9 cellular contexts compared by ENCODE assay signal in the genomic region with DNA sequence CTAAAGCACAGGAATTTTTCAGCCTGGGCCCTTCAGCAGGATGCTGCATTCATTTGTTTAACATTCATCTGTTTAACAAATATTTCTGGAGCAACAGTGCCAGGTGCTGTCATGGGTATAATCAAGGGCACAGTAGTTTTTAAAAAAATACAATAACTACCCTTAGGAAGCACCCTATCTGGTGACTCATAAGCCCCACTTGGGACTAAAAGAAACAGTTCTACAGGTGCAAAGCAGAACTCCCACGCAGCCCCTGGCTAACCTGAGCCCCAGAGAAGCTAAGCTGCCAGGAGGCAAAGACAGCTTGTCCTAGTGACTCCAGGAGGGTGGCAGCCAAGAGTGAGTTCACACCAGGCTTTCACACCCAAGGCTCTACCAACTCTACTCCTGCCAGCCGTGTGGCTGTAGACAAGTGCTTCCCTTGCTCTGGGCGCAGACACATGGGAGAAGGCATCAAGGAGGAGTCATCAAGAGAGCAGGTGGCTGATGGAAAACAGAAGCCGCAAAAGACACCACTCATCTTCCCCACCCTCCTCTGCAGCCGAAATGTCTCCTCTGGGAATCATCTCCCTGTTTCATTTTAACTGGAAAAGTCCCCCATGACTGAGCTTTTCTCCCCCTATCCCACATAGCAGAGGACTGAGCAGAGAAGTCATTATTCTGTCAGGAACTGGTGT. TPM values are rescaled to one million over a fixed set of nuclear protein-coding genes. Genes with fewer than 3 reads are reported as not detected.
DNase-seq lines count a peak whose midpoint lies in the region; ATAC-seq, FAIRE-seq and TF ChIP-seq lines count a peak whose summit lies in the region.
"Had no signal": no experiment of that assay in that cellular context is flagged by ENCODE, and none has a peak within 500 bp of the region (broad histone marks: within the 10 kb centered on the region; RNA-seq: fewer than 3 reads in every experiment).

No MANE protein-coding gene starts in this region.

- no peak overlapping the region for H4K5ac ChIP-seq in mesendoderm (ENCODE audit: low read length)

- H3K79me1 ChIP-seq in mesendoderm (ENCODE audit: low read length): peaks cover 8% of the 10 kb centered on the region

- H3K36me3 ChIP-seq in pancreas: no peaks in the 10 kb centered on the region
- no peaks in the 10 kb centered on the region for H3K36me3 ChIP-seq in mesendoderm (ENCODE audit: control insufficient read depth, insufficient read depth, low read length)
- no peaks in the 10 kb centered on the region for H3K36me3 ChIP-seq in tibial artery

- H3K9ac ChIP-seq in mesendoderm (ENCODE audit: low read length): no peak overlapping the region

- H3K4me1 ChIP-seq in pancreas (peaks cover 11 to 29% (median 22%) of the 10 kb centered on the region in 3 donors), mesendoderm (ENCODE audit: control insufficient read depth, low read depth, low read length) (peaks cover 6% of the 10 kb centered on the region), tibial artery (peaks cover 3 to 95% (median 36%) of the 10 kb centered on the region in 4 donors)

- H3K9me3 ChIP-seq in pancreas (no peaks in the 10 kb centered on the region), tibial artery (no peaks in the 10 kb centered on the region)

- no peak overlapping the region for H2AK5ac ChIP-seq in mesendoderm (ENCODE audit: low read length)

- no peak overlapping the region for H2BK15ac ChIP-seq in mesendoderm (replicated peaks; ENCODE audit: low read depth)

- WGBS in pancreas, 2 donors: 62 to 70% methylated on average over 5 of the region's 5 CpGs
- no CpG with 5 or more reads among the region's 5 CpGs for WGBS in mesendoderm (ENCODE audit: extremely low coverage, insufficient coverage, low lambda C conversion rate)

- no peak overlapping the region for H3K18ac ChIP-seq in mesendoderm (ENCODE audit: low read length)

- H3K4me2 ChIP-seq in mesendoderm (ENCODE audit: low read length): no peak overlapping the region

- H2BK5ac ChIP-seq in mesendoderm (ENCODE audit: low read length): no peak overlapping the region

- H3K27ac ChIP-seq in pancreas: peak overlapping the region; percentile 51 to 71 (median 56)
- no peak overlapping the region for H3K27ac ChIP-seq in mesendoderm (ENCODE audit: low read depth, low read length)
- H3K27ac ChIP-seq in tibial artery: peak overlapping the region in 1 of 2 donors; percentile 42

- peaks cover 2% of the 10 kb centered on the region for H3K79me2 ChIP-seq in mesendoderm (ENCODE audit: control insufficient read depth, insufficient read depth, low read length)

- DNase-seq in GM18507 (ENCODE audit: extremely low spot score, insufficient read length, low read depth) (no peak), NCI-H187 (lab: John Stamatoyannopoulos, UW) (peak; percentile 56 to 80), cerebellar cortex (ENCODE audit: low spot score) (peak; percentile 45), pancreas (peak in 3 of 6 donors; percentile 29 to 63 (median 56)), mesendoderm (no peak), tibial artery (no peak), AG20443 (ENCODE audit: low spot score) (no peak), sciatic nerve (ENCODE audit: low spot score) (no peak)

- H3K4me3 ChIP-seq in pancreas: no peak overlapping the region
- H3K4me3 ChIP-seq in mesendoderm (ENCODE audit: low read length): no peak overlapping the region
- no peak overlapping the region for H3K4me3 ChIP-seq in tibial artery

- no peak overlapping the region for H4K8ac ChIP-seq in mesendoderm (ENCODE audit: low read depth, low read length)

- H3K56ac ChIP-seq in mesendoderm (ENCODE audit: low read length): no peak overlapping the region

- H3K4ac ChIP-seq in mesendoderm (ENCODE audit: low read depth, low read length): no peak overlapping the region

- no peak overlapping the region for H3K23ac ChIP-seq in mesendoderm (ENCODE audit: low read length)

- no peaks in the 10 kb centered on the region for H3K27me3 ChIP-seq in pancreas
- H3K27me3 ChIP-seq in mesendoderm (ENCODE audit: insufficient read depth, low read length, poor library complexity): no peaks in the 10 kb centered on the region
- H3K27me3 ChIP-seq in tibial artery: no peaks in the 10 kb centered on the region

- FAIRE-seq in GM18507 (lab: Jason Lieb, UNC) (peak; percentile 36), pancreas (lab: Jason Lieb, UNC) (no peak)
- FAIRE-seq: endothelial cell of umbilical vein had no signal

- no peak for TF ChIP-seq CTCF in pancreas (IDR thresholded peaks at IDR 0.05)
- TF ChIP-seq CTCF in tibial artery (IDR thresholded peaks at IDR 0.05): no peak

- ATAC-seq in pancreas (peak; percentile 59 to 64 (median 62)), sciatic nerve (no peak)

- no peak overlapping the region for H2BK120ac ChIP-seq in mesendoderm (ENCODE audit: low read depth, low read length)

- intact Hi-C loops in pancreas (cut with DNase I): no loop called here
- intact Hi-C loops in tibial artery (cut with DNase I; ENCODE audit: low total_unique reads): no loop called here
- intact Hi-C loops in sciatic nerve (cut with DNase I): no loop called here

RNA-seq across cellular contexts. Expression of a gene that starts 14.4 kb away (rescaled TPM):
- 10 to 100 TPM; 16.5 to 22.5 (median 21.2) TPM for total RNA-seq in pancreas
- polyA plus RNA-seq in pancreas: 10 to 100 TPM; 26.4 to 30.4 TPM
- polyA plus RNA-seq in mesendoderm (2013, experiment 1 of 2): 7.0 TPM
- 7.6 TPM for polyA plus RNA-seq in mesendoderm (2013, experiment 2 of 2)
- 44.3 TPM for total RNA-seq in sciatic nerve

RNA-seq across cellular contexts. Expression of a gene that starts 47.3 kb away (rescaled TPM):
- total RNA-seq in pancreas (10 to 100 TPM; 20.1 to 41.6 (median 25.8) TPM), sciatic nerve (73.8 TPM)
- 10 to 100 TPM; 11.7 to 21.0 TPM for polyA plus RNA-seq in pancreas
- 43.9 TPM for polyA plus RNA-seq in mesendoderm (2013, experiment 1 of 2)
- 44.0 TPM for polyA plus RNA-seq in mesendoderm (2013, experiment 2 of 2)

Comparison
In these comparisons a context has a peak if more than half of its experiments do, and no peak if none do; other contexts are left out.
1. DNase-seq: peak in NCI-H187 (2 of 2) and cerebellar cortex (single experiment); none in GM18507 (single experiment), mesendoderm (single experiment), tibial artery (0 of 2), AG20443 (single experiment) and sciatic nerve (single experiment).